In the genomic region with DNA sequence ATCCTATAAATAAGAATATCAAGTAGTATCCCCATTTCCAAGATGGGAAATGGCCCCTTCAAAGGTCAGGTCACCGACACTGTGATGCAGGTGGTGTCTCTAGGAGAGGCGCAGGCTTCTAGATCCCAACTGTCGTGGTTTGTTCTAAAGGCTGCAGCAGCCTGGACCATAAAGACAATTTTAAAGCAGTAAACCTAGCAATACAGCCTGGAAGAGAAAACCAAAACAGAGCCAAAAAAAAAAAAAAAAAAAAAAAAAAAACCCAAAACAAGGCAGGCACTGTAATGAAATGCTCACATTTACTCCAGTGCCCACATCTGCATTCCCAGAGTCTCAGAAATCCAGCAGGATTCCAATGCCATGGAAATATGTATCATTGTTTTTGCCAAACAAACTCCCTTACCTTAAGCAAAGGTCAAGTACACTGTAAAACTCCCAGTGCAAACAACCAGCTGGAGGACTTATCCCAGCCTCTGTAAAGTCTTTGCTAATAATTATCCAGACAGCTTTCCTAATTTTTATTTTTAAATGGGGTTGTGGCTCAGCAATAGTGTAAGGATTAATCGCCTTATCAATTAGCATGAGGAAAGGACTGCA, we compare ENCODE assay signal across 1 cellular context.
TF ChIP-seq lines count a peak whose summit lies in the region.

No MANE protein-coding gene starts in this region.

TF ChIP-seq in HepG2, 621 proteins besides CTCF, POLR2A, EP300 and RAD21 (continued from another document and continues in another):
- TF ChIP-seq, protein P1, sequence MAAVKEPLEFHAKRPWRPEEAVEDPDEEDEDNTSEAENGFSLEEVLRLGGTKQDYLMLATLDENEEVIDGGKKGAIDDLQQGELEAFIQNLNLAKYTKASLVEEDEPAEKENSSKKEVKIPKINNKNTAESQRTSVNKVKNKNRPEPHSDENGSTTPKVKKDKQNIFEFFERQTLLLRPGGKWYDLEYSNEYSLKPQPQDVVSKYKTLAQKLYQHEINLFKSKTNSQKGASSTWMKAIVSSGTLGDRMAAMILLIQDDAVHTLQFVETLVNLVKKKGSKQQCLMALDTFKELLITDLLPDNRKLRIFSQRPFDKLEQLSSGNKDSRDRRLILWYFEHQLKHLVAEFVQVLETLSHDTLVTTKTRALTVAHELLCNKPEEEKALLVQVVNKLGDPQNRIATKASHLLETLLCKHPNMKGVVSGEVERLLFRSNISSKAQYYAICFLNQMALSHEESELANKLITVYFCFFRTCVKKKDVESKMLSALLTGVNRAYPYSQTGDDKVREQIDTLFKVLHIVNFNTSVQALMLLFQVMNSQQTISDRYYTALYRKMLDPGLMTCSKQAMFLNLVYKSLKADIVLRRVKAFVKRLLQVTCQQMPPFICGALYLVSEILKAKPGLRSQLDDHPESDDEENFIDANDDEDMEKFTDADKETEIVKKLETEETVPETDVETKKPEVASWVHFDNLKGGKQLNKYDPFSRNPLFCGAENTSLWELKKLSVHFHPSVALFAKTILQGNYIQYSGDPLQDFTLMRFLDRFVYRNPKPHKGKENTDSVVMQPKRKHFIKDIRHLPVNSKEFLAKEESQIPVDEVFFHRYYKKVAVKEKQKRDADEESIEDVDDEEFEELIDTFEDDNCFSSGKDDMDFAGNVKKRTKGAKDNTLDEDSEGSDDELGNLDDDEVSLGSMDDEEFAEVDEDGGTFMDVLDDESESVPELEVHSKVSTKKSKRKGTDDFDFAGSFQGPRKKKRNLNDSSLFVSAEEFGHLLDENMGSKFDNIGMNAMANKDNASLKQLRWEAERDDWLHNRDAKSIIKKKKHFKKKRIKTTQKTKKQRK (IDR thresholded peaks at IDR 0.05; ENCODE audit: low read length), result no peak
- TF ChIP-seq CENPT (CRISPR knock-in tag; IDR thresholded peaks at IDR 0.05; ENCODE audit: low read depth) (no peak), ZNF557 (CRISPR knock-in tag; IDR thresholded peaks at IDR 0.05) (no peak), RELA (CRISPR knock-in tag; IDR thresholded peaks at IDR 0.05) (no peak), THAP8 (CRISPR knock-in tag; IDR thresholded peaks at IDR 0.05; ENCODE audit: borderline replicate concordance) (no peak), STAG1 (CRISPR knock-in tag; IDR thresholded peaks at IDR 0.05) (peak; percentile 30), ZNF235 (CRISPR knock-in tag; IDR thresholded peaks at IDR 0.05; ENCODE audit: borderline replicate concordance) (no peak), ZNF282 (IDR thresholded peaks at IDR 0.05; ENCODE audit: partially characterized antibody) (no peak), ZNF44 (CRISPR knock-in tag; IDR thresholded peaks at IDR 0.05) (no peak), ZBTB4 (CRISPR knock-in tag; IDR thresholded peaks at IDR 0.05; ENCODE audit: borderline replicate concordance) (no peak), ZNF318 (CRISPR knock-in tag; IDR thresholded peaks at IDR 0.05) (no peak), NFKB2 (CRISPR knock-in tag; IDR thresholded peaks at IDR 0.05; ENCODE audit: borderline replicate concordance) (no peak), E2F5 (CRISPR knock-in tag; conservative IDR thresholded peaks at IDR 0.05) (no peak), ZNF550 (CRISPR knock-in tag; IDR thresholded peaks at IDR 0.05; ENCODE audit: borderline replicate concordance) (no peak), ZMYM2 (CRISPR knock-in tag; IDR thresholded peaks at IDR 0.05) (peak; percentile 27; the same call in 1 of the 2 replicates), ZNF503 (CRISPR knock-in tag; IDR thresholded peaks at IDR 0.05) (peak; percentile 92), ZNF20 (CRISPR knock-in tag; IDR thresholded peaks at IDR 0.05) (no peak), ZNF512B (CRISPR knock-in tag; IDR thresholded peaks at IDR 0.05; ENCODE audit: borderline replicate concordance) (no peak)
- TF ChIP-seq, protein P2, sequence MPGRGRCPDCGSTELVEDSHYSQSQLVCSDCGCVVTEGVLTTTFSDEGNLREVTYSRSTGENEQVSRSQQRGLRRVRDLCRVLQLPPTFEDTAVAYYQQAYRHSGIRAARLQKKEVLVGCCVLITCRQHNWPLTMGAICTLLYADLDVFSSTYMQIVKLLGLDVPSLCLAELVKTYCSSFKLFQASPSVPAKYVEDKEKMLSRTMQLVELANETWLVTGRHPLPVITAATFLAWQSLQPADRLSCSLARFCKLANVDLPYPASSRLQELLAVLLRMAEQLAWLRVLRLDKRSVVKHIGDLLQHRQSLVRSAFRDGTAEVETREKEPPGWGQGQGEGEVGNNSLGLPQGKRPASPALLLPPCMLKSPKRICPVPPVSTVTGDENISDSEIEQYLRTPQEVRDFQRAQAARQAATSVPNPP (CRISPR knock-in tag; IDR thresholded peaks at IDR 0.05), result no peak
- TF ChIP-seq, protein P3, sequence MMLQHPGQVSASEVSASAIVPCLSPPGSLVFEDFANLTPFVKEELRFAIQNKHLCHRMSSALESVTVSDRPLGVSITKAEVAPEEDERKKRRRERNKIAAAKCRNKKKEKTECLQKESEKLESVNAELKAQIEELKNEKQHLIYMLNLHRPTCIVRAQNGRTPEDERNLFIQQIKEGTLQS (CRISPR knock-in tag; IDR thresholded peaks at IDR 0.05), result no peak
